In genomic region chr1:204975568-204976235, GRCh38 we compare ENCODE assay signal across 8 cellular contexts.
DNase-seq lines count a peak whose midpoint lies in the region; ATAC-seq and TF ChIP-seq lines count a peak whose summit lies in the region.

No MANE protein-coding gene starts in this region.

- in situ Hi-C loops in KBM-7 (cut with MboI; ENCODE audit: low pct_unique_long_range_greater_than_20kb, low sequenced_read_pairs) (no loop called here), astrocyte of the spinal cord (cut with HindIII; ENCODE audit: low sequenced_read_pairs) (no loop called here)

- ATAC-seq in HG03342 (IDR thresholded peaks at IDR 0.05; ENCODE audit: unreplicated experiment), result no peak

- peak; percentile 96 for TF ChIP-seq CTCF in astrocyte of the spinal cord (IDR thresholded peaks at IDR 0.05; ENCODE audit: low read depth, low read length)

- no peak overlapping the region for H3K4me3 ChIP-seq in astrocyte of the spinal cord (ENCODE audit: low read depth, low read length)

- peak; percentile 23 for DNase-seq in NCI-H1105 treated with DMSO at 0.1 percent for 48 hours (lab: John Stamatoyannopoulos, UW)
- DNase-seq in NCI-H1105 (lab: John Stamatoyannopoulos, UW), result no peak
- peak; percentile 83 for DNase-seq in KBM-7
- peak; percentile 31 for DNase-seq in T-helper 9 cell
- peak; percentile 33 for DNase-seq in astrocyte of the spinal cord (ENCODE audit: low read depth, low spot score)
- DNase-seq in iPS-NIHi11 (ENCODE audit: low spot score), result peak; percentile 92
- DNase-seq in stimulated activated CD4-positive, alpha-beta T cell treated with anti-CD3 and anti-CD28 coated beads, Interleukin-15, amount 100 ng/mL, for 48 hours (ENCODE audit: low read depth in 2 of 2), result peak; percentile 10 to 42
